Comparison of ENCODE assay signal across 9 cellular contexts in genomic region chr1:183021405-183022201, GRCh38. TPM values are rescaled to one million over a fixed set of nuclear protein-coding genes. Genes with fewer than 3 reads are reported as not detected.
A peak's percentile ranks its signal among the peaks of the same experiment; 100 is the strongest.
DNase-seq lines count a peak whose midpoint lies in the region; TF ChIP-seq lines count a peak whose summit lies in the region.
"Had no signal": no experiment of that assay in that cellular context is flagged by ENCODE, and none has a peak within 500 bp of the region (broad histone marks: within the 10 kb centered on the region; RNA-seq: fewer than 3 reads in every experiment).

No MANE protein-coding gene starts in this region.

- H3K4me2 ChIP-seq in DOHH2 (ENCODE audit: low read length) (peak overlapping the region; percentile 80), SK-N-SH (peak overlapping the region; percentile 94)

- POLR2A ChIA-PET in SK-N-SH (lab: Yijun Ruan, JAX): no interaction called here

- H3K27me3 ChIP-seq in DOHH2 (ENCODE audit: control insufficient read depth, low read length) (peaks cover 18% of the 10 kb centered on the region), SK-N-SH (ENCODE audit: insufficient read depth) (no peaks in the 10 kb centered on the region), prostate gland (replicated peaks; ENCODE audit: insufficient read depth) (no peaks in the 10 kb centered on the region)

- peak overlapping the region; percentile 74 for H3K4me3 ChIP-seq in DOHH2 (ENCODE audit: low read length)
- H3K4me3 ChIP-seq in SK-N-SH (ENCODE audit: low read depth in 2 of 2, low read length in 1 of 2): peak overlapping the region; percentile 79 to 97
- peak overlapping the region; percentile 66 for H3K4me3 ChIP-seq in fibroblast of pulmonary artery (replicated peaks; ENCODE audit: low read depth, low read length)
- peak overlapping the region; percentile 84 for H3K4me3 ChIP-seq in prostate gland

- H3K9me3 ChIP-seq in DOHH2 (ENCODE audit: control insufficient read depth, insufficient read depth, low read length) (no peaks in the 10 kb centered on the region), SK-N-SH (no peaks in the 10 kb centered on the region), prostate gland (no peaks in the 10 kb centered on the region)
- H3K9me3 ChIP-seq: neutrophil had no signal

- H3F3A ChIP-seq in DOHH2 (ENCODE audit: control insufficient read depth, insufficient read depth) (peaks cover 14% of the 10 kb centered on the region), SK-N-SH (replicated peaks; ENCODE audit: insufficient read depth) (peaks cover 11% of the 10 kb centered on the region)

- H3K9me2 ChIP-seq in DOHH2 (replicated peaks; ENCODE audit: control insufficient read depth, low read length) (no peaks in the 10 kb centered on the region), SK-N-SH (no peaks in the 10 kb centered on the region)

- TF ChIP-seq EP300 in SK-N-SH (IDR thresholded peaks at IDR 0.05; ENCODE audit: borderline replicate concordance in 1 of 2, low read depth in 1 of 2, low read length in 1 of 2): no peak

- WGBS in SK-N-SH (ENCODE audit: low lambda C conversion rate): 86% methylated on average over 11 of the region's 11 CpGs
- 60% methylated on average over 11 of the region's 11 CpGs for WGBS in prostate gland

- DNase-seq in SK-N-SH: peak; percentile 15
- DNase-seq in fibroblast of pulmonary artery (ENCODE audit: low read depth): no peak
- DNase-seq in prostate gland (ENCODE audit: low spot score): no peak
- DNase-seq in stimulated activated naive CD4-positive, alpha-beta T cell (lab: John Stamatoyannopoulos, UW): no peak
- DNase-seq in ecto neural progenitor cell (ENCODE audit: low spot score): no peak
- no peak for DNase-seq in GM13976 (ENCODE audit: low spot score)
- no peak for DNase-seq in head of caudate nucleus

- TF ChIP-seq POLR2A in prostate gland (IDR thresholded peaks at IDR 0.05): no peak

- H3K4me1 ChIP-seq in DOHH2 (ENCODE audit: control insufficient read depth, low read length) (peaks cover 33% of the 10 kb centered on the region), SK-N-SH (ENCODE audit: control insufficient read depth in 1 of 2, insufficient read depth in 2 of 2, low read depth in 1 of 2, low read length in 1 of 2) (peaks cover 16 to 29% of the 10 kb centered on the region in 2 experiments), prostate gland (replicated peaks) (no peaks in the 10 kb centered on the region)

- peaks cover 17% of the 10 kb centered on the region for H3K79me2 ChIP-seq in DOHH2 (ENCODE audit: control insufficient read depth, low read length)
- peaks cover 29% of the 10 kb centered on the region for H3K79me2 ChIP-seq in SK-N-SH (ENCODE audit: insufficient read depth)

- intact Hi-C loops in prostate gland (cut with DNase I): loop anchor here (5.0 to 10.0 kb wide), 3 partner anchors 59 to 213 kb away; no protein-coding TSS in a partner anchor
- intact Hi-C loops in head of caudate nucleus (cut with DNase I): no loop called here

- TF ChIP-seq CTCF in DOHH2 (IDR thresholded peaks at IDR 0.05; ENCODE audit: low read depth, low read length, poor library complexity, severe bottlenecking) (no peak), SK-N-SH (IDR thresholded peaks at IDR 0.05) (no peak), fibroblast of pulmonary artery (IDR thresholded peaks at IDR 0.05; ENCODE audit: low read length, missing control alignments) (no peak), prostate gland (IDR thresholded peaks at IDR 0.05) (no peak), GM13976 (IDR thresholded peaks at IDR 0.05; ENCODE audit: borderline replicate concordance, control extremely low read depth, extremely low read depth, insufficient read depth, missing control alignments) (no peak)

- no peak for TF ChIP-seq RAD21 in SK-N-SH (IDR thresholded peaks at IDR 0.05; ENCODE audit: low read length)

- H3K9ac ChIP-seq in SK-N-SH: peak overlapping the region; percentile 99

- in situ Hi-C loops in GM13976 (cut with MboI; ENCODE audit: low sequenced_read_pairs, unreplicated experiment): no loop called here

- H4K20me1 ChIP-seq in DOHH2 (ENCODE audit: control insufficient read depth, insufficient read depth, low read depth, low read length) (peaks cover 9% of the 10 kb centered on the region; the same call in 1 of the 2 replicates), SK-N-SH (ENCODE audit: insufficient read depth) (peaks cover 20% of the 10 kb centered on the region)

- H2AFZ ChIP-seq in SK-N-SH (ENCODE audit: low read depth): peak overlapping the region; percentile 9; the same call in 1 of the 2 replicates

- no peaks in the 10 kb centered on the region for H3K36me3 ChIP-seq in DOHH2 (ENCODE audit: control insufficient read depth, low read length)
- no peaks in the 10 kb centered on the region for H3K36me3 ChIP-seq in SK-N-SH (replicated peaks in 1 of 2; ENCODE audit: control insufficient read depth in 1 of 2, insufficient read depth in 2 of 2, low read length in 1 of 2)
- H3K36me3 ChIP-seq in prostate gland: no peaks in the 10 kb centered on the region
- H3K36me3 ChIP-seq: neutrophil had no signal

- CTCF ChIA-PET in SK-N-SH (lab: Yijun Ruan, JAX): interaction anchor here (1.5 kb wide), 1 partner anchor 61 kb away, joined by 5 read pairs; no protein-coding TSS in a partner anchor

- no peak overlapping the region for H3K27ac ChIP-seq in DOHH2 (ENCODE audit: low read depth, low read length)
- H3K27ac ChIP-seq in SK-N-SH (ENCODE audit: low read depth in 2 of 2, low read length in 1 of 2): peak overlapping the region; percentile 89 to 100
- H3K27ac ChIP-seq in prostate gland: peak overlapping the region; percentile 98 to 100
- H3K27ac ChIP-seq: neutrophil had no signal

TF ChIP-seq in SK-N-SH, 30 proteins besides CTCF, POLR2A, EP300 and RAD21:
- no peak for TF ChIP-seq USF2 (IDR thresholded peaks at IDR 0.05; ENCODE audit: borderline replicate concordance, low read depth, low read length)
- TF ChIP-seq TAF1 (IDR thresholded peaks at IDR 0.05; ENCODE audit: borderline replicate concordance, low read depth, low read length): no peak
- TF ChIP-seq EZH2phosphoT487 (IDR thresholded peaks at IDR 0.05; ENCODE audit: borderline replicate concordance, low read depth): no peak
- TF ChIP-seq TEAD4 (IDR thresholded peaks at IDR 0.05; ENCODE audit: borderline replicate concordance, insufficient read depth): no peak
- TF ChIP-seq FOXJ3 (CRISPR knock-in tag; IDR thresholded peaks at IDR 0.05): no peak
- no peak for TF ChIP-seq MEF2A (IDR thresholded peaks at IDR 0.05; ENCODE audit: borderline replicate concordance, low read depth)

RNA-seq across cellular contexts. Expression of gene LAMC1, which starts 1.6 kb away (rescaled TPM):
- 90.4 and 101 TPM in 2 replicates for polyA plus RNA-seq in SK-N-SH (2012; rRNA removed)
- polyA plus RNA-seq in SK-N-SH (2012; cell fraction: cytosol; rRNA removed): 123 and 125 TPM in 2 replicates
- polyA plus RNA-seq in SK-N-SH (2012; cell fraction: nucleus; rRNA removed): 56.1 and 106 TPM in 2 replicates
- total RNA-seq in prostate gland: 100 to 1,000 TPM in 1 of 2 donors, 10 to 100 TPM in 1; 39.3 to 141 TPM
